Comparison of ENCODE assay signal across 11 cellular contexts in the genomic region with DNA sequence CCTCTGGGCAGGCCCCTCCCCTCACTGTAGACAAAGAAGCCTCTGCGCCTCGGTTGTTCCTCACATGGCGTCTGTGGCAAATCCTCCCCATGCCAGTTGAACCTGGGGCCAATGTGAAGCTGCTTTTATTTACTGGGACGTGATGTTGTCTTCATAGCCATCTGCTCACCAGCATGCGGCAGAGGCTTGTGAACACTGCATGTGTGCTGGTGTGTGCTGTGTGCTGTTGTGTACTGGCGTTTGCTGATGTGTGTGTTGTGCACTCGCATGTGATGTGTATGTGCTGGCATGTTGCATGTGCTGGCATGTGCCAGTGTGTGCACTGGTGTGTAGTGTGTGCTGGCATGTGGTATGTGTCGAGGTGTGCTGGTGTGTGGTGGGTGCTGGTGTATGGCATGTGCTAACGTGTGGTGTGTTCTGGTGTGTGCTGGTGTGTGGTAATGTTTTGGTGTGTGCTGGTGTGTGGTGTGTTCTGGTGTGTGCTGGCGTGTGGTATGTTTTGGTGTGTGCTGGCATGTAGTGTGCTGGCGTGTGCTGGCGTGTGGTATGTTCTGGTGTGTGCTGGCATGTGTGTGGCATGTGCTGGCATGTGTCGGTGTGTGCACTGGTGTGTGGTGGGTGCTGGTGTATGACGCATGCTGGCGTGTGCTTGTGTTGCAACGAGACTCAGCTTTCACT. TPM values are rescaled to one million over a fixed set of nuclear protein-coding genes. Genes with fewer than 3 reads are reported as not detected.
DNase-seq lines count a peak whose midpoint lies in the region; ATAC-seq and TF ChIP-seq lines count a peak whose summit lies in the region.
"Had no signal": no experiment of that assay in that cellular context is flagged by ENCODE, and none has a peak within 500 bp of the region (broad histone marks: within the 10 kb centered on the region; RNA-seq: fewer than 3 reads in every experiment).

No MANE protein-coding gene starts in this region.

- no peaks in the 10 kb centered on the region for H3K79me2 ChIP-seq in OCI-LY1 (ENCODE audit: insufficient read depth, low read length)

- no peaks in the 10 kb centered on the region for H3F3A ChIP-seq in OCI-LY1 (ENCODE audit: insufficient read depth, low read length)

- no peak overlapping the region for H3K9ac ChIP-seq in OCI-LY1 (ENCODE audit: low read length)

- intact Hi-C loops in left ventricle myocardium superior (cut with micrococcal nuclease) = no loop called here

- H3K4me3 ChIP-seq in OCI-LY1 (ENCODE audit: low read depth, low read length, poor library complexity, severe bottlenecking) = no peak overlapping the region
- H3K4me3 ChIP-seq: coronary artery, testis had no signal

- ATAC-seq in left ventricle myocardium superior (peak; percentile 21), GM19324 (IDR thresholded peaks at IDR 0.05; ENCODE audit: low FRiP score, unreplicated experiment) (no peak)
- ATAC-seq in stimulated activated naive B cell treated with anti-CD40 and anti-IgM and Interleukin-4, amounts not matched to agents 10 μg/mL and 1 μg/mL and 100 μg/mL, for 72 hours (replicated peaks) = peak in 1 of 2 donors; percentile 37

- no peak overlapping the region for H2AFZ ChIP-seq in OCI-LY1 (ENCODE audit: low read length)

- no peak overlapping the region for H3K4me3 Mint-ChIP-seq in activated naive CD4-positive, alpha-beta T cell treated with anti-CD3 and anti-CD28 coated beads, Interleukin-2, amount 10 ng/mL, durations not matched to agents 7 days and 5 days
- peak overlapping the region in 1 of 2 donors; percentile 34 for H3K4me3 Mint-ChIP-seq in stimulated activated naive B cell treated with anti-CD40 and anti-IgM and Interleukin-4, amounts not matched to agents 10 μg/mL and 1 μg/mL and 100 μg/mL, for 72 hours

- peak overlapping the region; percentile 11 for H3K27ac Mint-ChIP-seq in activated naive CD4-positive, alpha-beta T cell treated with anti-CD3 and anti-CD28 coated beads, Interleukin-2, amount 10 ng/mL, durations not matched to agents 7 days and 5 days
- peak overlapping the region; percentile 1 for H3K27ac Mint-ChIP-seq in stimulated activated naive B cell treated with anti-CD40 and anti-IgM and Interleukin-4, amounts not matched to agents 10 μg/mL and 1 μg/mL and 100 μg/mL, for 72 hours

- no peak for TF ChIP-seq CTCF in OCI-LY1 (IDR thresholded peaks at IDR 0.05; ENCODE audit: low read length)

- H3K9me3 Mint-ChIP-seq in activated naive CD4-positive, alpha-beta T cell treated with anti-CD3 and anti-CD28 coated beads, Interleukin-2, amount 10 ng/mL, durations not matched to agents 7 days and 5 days = no peaks in the 10 kb centered on the region
- no peaks in the 10 kb centered on the region for H3K9me3 Mint-ChIP-seq in stimulated activated naive B cell treated with anti-CD40 and anti-IgM and Interleukin-4, amounts not matched to agents 10 μg/mL and 1 μg/mL and 100 μg/mL, for 72 hours

- H3K4me1 Mint-ChIP-seq in activated naive CD4-positive, alpha-beta T cell treated with anti-CD3 and anti-CD28 coated beads, Interleukin-2, amount 10 ng/mL, durations not matched to agents 7 days and 5 days = peaks cover 10% of the 10 kb centered on the region
- H3K4me1 Mint-ChIP-seq in stimulated activated naive B cell treated with anti-CD40 and anti-IgM and Interleukin-4, amounts not matched to agents 10 μg/mL and 1 μg/mL and 100 μg/mL, for 72 hours = peaks cover 13% of the 10 kb centered on the region in 2 donors

- H3K27ac ChIP-seq in OCI-LY1 (ENCODE audit: low read depth, low read length, poor library complexity, severe bottlenecking) = no peak overlapping the region
- H3K27ac ChIP-seq: coronary artery, testis had no signal

- peaks cover 7% of the 10 kb centered on the region for H3K4me1 ChIP-seq in OCI-LY1 (ENCODE audit: insufficient read depth, low read length, severe bottlenecking)

- CTCF ChIA-PET in activated naive CD4-positive, alpha-beta T cell treated with anti-CD3 and anti-CD28 coated beads, Interleukin-2, amount 10 ng/mL, durations not matched to agents 7 days and 5 days (lab: Charles Lee) = interaction anchor here (0.5 to 3.4 kb wide), 10 partner anchors 17 to 454 kb away, joined by 3 to 23 read pairs (median 4); no protein-coding TSS in a partner anchor

- no peaks in the 10 kb centered on the region for H3K9me2 ChIP-seq in OCI-LY1 (ENCODE audit: low read depth, low read length)

- H3K36me3 Mint-ChIP-seq in activated naive CD4-positive, alpha-beta T cell treated with anti-CD3 and anti-CD28 coated beads, Interleukin-2, amount 10 ng/mL, durations not matched to agents 7 days and 5 days = peaks cover 27% of the 10 kb centered on the region
- peaks cover 43 to 51% of the 10 kb centered on the region in 2 donors for H3K36me3 Mint-ChIP-seq in stimulated activated naive B cell treated with anti-CD40 and anti-IgM and Interleukin-4, amounts not matched to agents 10 μg/mL and 1 μg/mL and 100 μg/mL, for 72 hours

- peaks cover 18% of the 10 kb centered on the region; the same call in 1 of the 2 replicates for H3K36me3 ChIP-seq in OCI-LY1 (ENCODE audit: insufficient read depth, low read length)

- peak overlapping the region; percentile 25; the same call in 1 of the 2 replicates for H3K4me2 ChIP-seq in OCI-LY1 (ENCODE audit: low read length)

- H4K20me1 ChIP-seq in OCI-LY1 (ENCODE audit: insufficient read depth, low read length) = no peaks in the 10 kb centered on the region

- H3K9me3 ChIP-seq in OCI-LY1 (ENCODE audit: low read length) = no peaks in the 10 kb centered on the region
- H3K9me3 ChIP-seq: testis had no signal

- H3K27me3 Mint-ChIP-seq in activated naive CD4-positive, alpha-beta T cell treated with anti-CD3 and anti-CD28 coated beads, Interleukin-2, amount 10 ng/mL, durations not matched to agents 7 days and 5 days = no peaks in the 10 kb centered on the region
- no peaks in the 10 kb centered on the region for H3K27me3 Mint-ChIP-seq in stimulated activated naive B cell treated with anti-CD40 and anti-IgM and Interleukin-4, amounts not matched to agents 10 μg/mL and 1 μg/mL and 100 μg/mL, for 72 hours

- no peak for DNase-seq in activated naive CD4-positive, alpha-beta T cell treated with anti-CD3 and anti-CD28 coated beads, Interleukin-2, amount 10 ng/mL, durations not matched to agents 7 days and 5 days
- no peak for DNase-seq in activated naive CD4-positive, alpha-beta T cell (lab: John Stamatoyannopoulos, UW)
- no peak for DNase-seq in left ventricle myocardium superior
- DNase-seq in stimulated activated naive B cell treated with anti-CD40 and anti-IgM and Interleukin-4, amounts not matched to agents 10 μg/mL and 1 μg/mL and 100 μg/mL, for 72 hours = no peak
- DNase-seq in GM19240 (ENCODE audit: insufficient read length, low spot score) = no peak
- no peak for DNase-seq in foreskin melanocyte
- DNase-seq: GOT3 had no signal

- no peaks in the 10 kb centered on the region for H3K27me3 ChIP-seq in OCI-LY1 (ENCODE audit: insufficient read depth, low read length)
- H3K27me3 ChIP-seq: testis had no signal

RNA-seq across cellular contexts. Expression of gene TRAPPC10, which starts 37.2 kb away (rescaled TPM):
- total RNA-seq in left ventricle myocardium superior = 17.5 TPM
